ENCODE assay signal across 1 cellular context in genomic region chr11:25547293-25547692, GRCh38.
TF ChIP-seq lines count a peak whose summit lies in the region.

No MANE protein-coding gene starts in this region.

TF ChIP-seq in GM23338, 12 proteins besides CTCF, POLR2A, EP300 and RAD21 (continued from another document):
- TF ChIP-seq ZNF462 (CRISPR knock-in tag; IDR thresholded peaks at IDR 0.05) = no peak
- no peak for TF ChIP-seq ZNF331 (CRISPR knock-in tag; IDR thresholded peaks at IDR 0.05; ENCODE audit: low read depth)
- no peak for TF ChIP-seq REST (IDR thresholded peaks at IDR 0.05; ENCODE audit: unreplicated experiment)
- no peak for TF ChIP-seq ZNF114 (CRISPR knock-in tag; IDR thresholded peaks at IDR 0.05)
- TF ChIP-seq EZH2 (IDR thresholded peaks at IDR 0.05; ENCODE audit: low read depth, unreplicated experiment) = no peak
- TF ChIP-seq CREB1 (CRISPR knock-in tag; IDR thresholded peaks at IDR 0.05; ENCODE audit: low read depth) = no peak
- TF ChIP-seq, protein P1, sequence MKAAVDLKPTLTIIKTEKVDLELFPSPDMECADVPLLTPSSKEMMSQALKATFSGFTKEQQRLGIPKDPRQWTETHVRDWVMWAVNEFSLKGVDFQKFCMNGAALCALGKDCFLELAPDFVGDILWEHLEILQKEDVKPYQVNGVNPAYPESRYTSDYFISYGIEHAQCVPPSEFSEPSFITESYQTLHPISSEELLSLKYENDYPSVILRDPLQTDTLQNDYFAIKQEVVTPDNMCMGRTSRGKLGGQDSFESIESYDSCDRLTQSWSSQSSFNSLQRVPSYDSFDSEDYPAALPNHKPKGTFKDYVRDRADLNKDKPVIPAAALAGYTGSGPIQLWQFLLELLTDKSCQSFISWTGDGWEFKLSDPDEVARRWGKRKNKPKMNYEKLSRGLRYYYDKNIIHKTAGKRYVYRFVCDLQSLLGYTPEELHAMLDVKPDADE (IDR thresholded peaks at IDR 0.05) = no peak
- TF ChIP-seq EZH2phosphoT487 (IDR thresholded peaks at IDR 0.05; ENCODE audit: unreplicated experiment) = no peak
- no peak for TF ChIP-seq STAT1 (IDR thresholded peaks at IDR 0.05; ENCODE audit: unreplicated experiment)
- no peak for TF ChIP-seq NANOG (IDR thresholded peaks at IDR 0.05; ENCODE audit: borderline replicate concordance)
TF ChIP-seq in GM23338: peak in this region for 0.
